Comparison of ENCODE assay signal across 8 cellular contexts in genomic region chr1:77683142-77683835, GRCh38. TPM values are rescaled to one million over a fixed set of nuclear protein-coding genes. Genes with fewer than 3 reads are reported as not detected.
DNase-seq lines count a peak whose midpoint lies in the region; ATAC-seq, FAIRE-seq and TF ChIP-seq lines count a peak whose summit lies in the region.

No MANE protein-coding gene starts in this region.

- intact Hi-C loops in kidney (cut with DNase I) = no loop called here

- H3K9ac ChIP-seq in kidney (ENCODE audit: low read length in 2 of 2) = peak overlapping the region; percentile 62 to 96

- FAIRE-seq in kidney (lab: Jason Lieb, UNC) = no peak

- H3K4me3 ChIP-seq in kidney (ENCODE audit: low read length in 2 of 2) = peak overlapping the region; percentile 94 to 97

- no peaks in the 10 kb centered on the region for H3K36me3 ChIP-seq in kidney (ENCODE audit: control insufficient read depth in 1 of 2, insufficient read depth in 2 of 2, low read length in 2 of 2)

- peak; percentile 83 for TF ChIP-seq CTCF in kidney (IDR thresholded peaks at IDR 0.05; ENCODE audit: borderline replicate concordance, extremely low read depth, insufficient read depth)

- DNase-seq in AG20443 (ENCODE audit: low spot score) (peak; percentile 96), NCI-H226 (peak; percentile 90), kidney (peak; percentile 99)
- DNase-seq in activated CD4-positive, CD25-positive, alpha-beta regulatory T cell (lab: John Stamatoyannopoulos, UW) = peak; percentile 75 to 89 (median 83)
- DNase-seq in central memory CD4-positive, alpha-beta T cell = peak; percentile 93
- DNase-seq in stimulated activated CD4-positive, alpha-beta T cell treated with anti-CD3 and anti-CD28 coated beads, Interleukin-15, amount 100 ng/mL, for 1 hour (ENCODE audit: low read depth in 1 of 2, low spot score in 1 of 2) = peak; percentile 80 to 86

- peak overlapping the region; percentile 94 to 98 for H3K27ac ChIP-seq in kidney (ENCODE audit: low read depth in 2 of 2, low read length in 2 of 2)

- peaks cover 9 to 12% of the 10 kb centered on the region in 2 donors for H3K4me1 ChIP-seq in kidney (ENCODE audit: control insufficient read depth in 1 of 2, insufficient read depth in 1 of 2, low read depth in 1 of 2, low read length in 2 of 2)

- ATAC-seq in GM19025 (IDR thresholded peaks at IDR 0.05; ENCODE audit: low read depth, unreplicated experiment) (peak; percentile 76), HG03280 (IDR thresholded peaks at IDR 0.05; ENCODE audit: unreplicated experiment) (peak; percentile 80)

- H3K9me3 ChIP-seq in kidney (ENCODE audit: control insufficient read depth in 1 of 2, low read length in 2 of 2) = no peaks in the 10 kb centered on the region

RNA-seq across cellular contexts. Expression of gene ZZZ3, which starts 0.8 kb away (rescaled TPM):
- total RNA-seq in kidney = 55.3 TPM
- polyA plus RNA-seq in kidney (ENCODE audit: insufficient read depth, low read depth, low replicate concordance) = 12.3 TPM

Comparison
In these comparisons a context has a peak if more than half of its experiments do, and no peak if none do; other contexts are left out.
1. Peak in every context shown above with its lines: DNase-seq, ATAC-seq, H3K4me3 ChIP-seq and H3K27ac ChIP-seq.